Comparison of ENCODE assay signal across 8 cellular contexts in genomic region chr14:92323031-92323915, GRCh38. TPM values are rescaled to one million over a fixed set of nuclear protein-coding genes. Genes with fewer than 3 reads are reported as not detected.
DNase-seq lines count a peak whose midpoint lies in the region; ATAC-seq lines count a peak whose summit lies in the region.

TSS of gene SLC24A4 (plus strand) at chr14:92323165. CDS start at chr14:92323831, 666 bp downstream.

- peak within 1 kb of the TSS; percentile 61 for H3K4me3 Mint-ChIP-seq in activated CD8-positive, alpha-beta T cell treated with anti-CD3 and anti-CD28 coated beads, Interleukin-2, amount 10 ng/mL, durations not matched to agents 7 days and 5 days

- H3K9me3 Mint-ChIP-seq in activated CD8-positive, alpha-beta T cell treated with anti-CD3 and anti-CD28 coated beads, Interleukin-2, amount 10 ng/mL, durations not matched to agents 7 days and 5 days (ENCODE audit: insufficient read depth) = no peaks in the 10 kb centered on the region

- POLR2A ChIA-PET in activated CD8-positive, alpha-beta T cell treated with anti-CD3 and anti-CD28 coated beads, Interleukin-2, amount 10 ng/mL, durations not matched to agents 7 days and 5 days (lab: Charles Lee) = no interaction called here

- ATAC-seq in activated CD8-positive, alpha-beta T cell treated with anti-CD3 and anti-CD28 coated beads, Interleukin-2, amount 10 ng/mL, durations not matched to agents 7 days and 5 days = peak; percentile 56
- ATAC-seq in stimulated activated naive CD8-positive, alpha-beta T cell treated with anti-CD3 and anti-CD28 coated beads, Interleukin-15, Interleukin-2, amounts not matched to agents 100 U/mL and 50 U/mL, for 24 hours = peak; percentile 20
- ATAC-seq in GM18858 (IDR thresholded peaks at IDR 0.05; ENCODE audit: unreplicated experiment) = no peak

- H3K4me1 Mint-ChIP-seq in activated CD8-positive, alpha-beta T cell treated with anti-CD3 and anti-CD28 coated beads, Interleukin-2, amount 10 ng/mL, durations not matched to agents 7 days and 5 days (ENCODE audit: low read depth) = peaks cover 12% of the 10 kb centered on the region

- H3K27me3 ChIP-seq in iPS-20b (ENCODE audit: insufficient read depth, low read length) = peaks cover 89% of the 10 kb centered on the region

- H3K27ac ChIP-seq in iPS-20b (ENCODE audit: low read length) = no peak within 1 kb of the TSS

- no peaks in the 10 kb centered on the region for H3K36me3 Mint-ChIP-seq in activated CD8-positive, alpha-beta T cell treated with anti-CD3 and anti-CD28 coated beads, Interleukin-2, amount 10 ng/mL, durations not matched to agents 7 days and 5 days (ENCODE audit: low read depth)

- CTCF ChIA-PET in activated CD8-positive, alpha-beta T cell treated with anti-CD3 and anti-CD28 coated beads, Interleukin-2, amount 10 ng/mL, durations not matched to agents 7 days and 5 days (lab: Charles Lee) = interaction anchor here (0.5 to 0.7 kb wide), 2 partner anchors 216 to 230 kb away, joined by 3 read pairs; no protein-coding TSS in a partner anchor

- peaks cover 66% of the 10 kb centered on the region for H3K27me3 Mint-ChIP-seq in activated CD8-positive, alpha-beta T cell treated with anti-CD3 and anti-CD28 coated beads, Interleukin-2, amount 10 ng/mL, durations not matched to agents 7 days and 5 days (ENCODE audit: low read depth)

- H3K9me3 ChIP-seq in iPS-20b (ENCODE audit: insufficient read depth, low read depth, low read length) = no peaks in the 10 kb centered on the region

- no peaks in the 10 kb centered on the region for H3K36me3 ChIP-seq in iPS-20b (ENCODE audit: insufficient read depth, low read depth, low read length)

- H3K4me3 ChIP-seq in iPS-20b (ENCODE audit: low read length) = peak within 1 kb of the TSS; percentile 64

- H3K4me1 ChIP-seq in iPS-20b (ENCODE audit: insufficient read depth, low read length) = peaks cover 3% of the 10 kb centered on the region; the same call in 1 of the 2 replicates

- H3K27ac Mint-ChIP-seq in activated CD8-positive, alpha-beta T cell treated with anti-CD3 and anti-CD28 coated beads, Interleukin-2, amount 10 ng/mL, durations not matched to agents 7 days and 5 days = no peak within 1 kb of the TSS

- no peak within 1 kb of the TSS for H3K9ac ChIP-seq in iPS-20b (ENCODE audit: low read depth, low read length)

- peak; percentile 54 for DNase-seq in DMS53 (lab: John Stamatoyannopoulos, UW)
- DNase-seq in DMS53 treated with DMSO at 0.1 percent for 48 hours (lab: John Stamatoyannopoulos, UW; ENCODE audit: unreplicated experiment) = no peak
- no peak for DNase-seq in activated CD8-positive, alpha-beta T cell treated with anti-CD3 and anti-CD28 coated beads, Interleukin-2, amount 10 ng/mL, durations not matched to agents 7 days and 5 days
- DNase-seq in stimulated activated naive CD8-positive, alpha-beta T cell treated with anti-CD3 and anti-CD28 coated beads, Interleukin-15, Interleukin-2, amounts not matched to agents 100 U/mL and 50 U/mL, for 24 hours = peak; percentile 22
- no peak for DNase-seq in SKM-1 (lab: John Stamatoyannopoulos, UW; ENCODE audit: unreplicated experiment)
- no peak for DNase-seq in NCI-H2196 treated with DMSO at 0.1 percent for 48 hours (lab: John Stamatoyannopoulos, UW; ENCODE audit: unreplicated experiment)

RNA-seq across cellular contexts. Expression of gene SLC24A4, which starts in this region (rescaled TPM):
- under 1 TPM in 1 of 2 experiments, not detected in 1; 0.05 TPM for total RNA-seq in activated CD8-positive, alpha-beta T cell treated with anti-CD3 and anti-CD28 coated beads, Interleukin-2, amount 10 ng/mL, durations not matched to agents 7 days and 5 days

Comparison
In these comparisons a context has a peak if more than half of its experiments do, and no peak if none do; other contexts are left out.
1. DNase-seq: peak in DMS53 (single experiment) and stimulated activated naive CD8-positive, alpha-beta T cell treated with anti-CD3 and anti-CD28 coated beads, Interleukin-15, Interleukin-2, amounts not matched to agents 100 U/mL and 50 U/mL, for 24 hours (single experiment); none in DMS53 treated with DMSO at 0.1 percent for 48 hours (single experiment), activated CD8-positive, alpha-beta T cell treated with anti-CD3 and anti-CD28 coated beads, Interleukin-2, amount 10 ng/mL, durations not matched to agents 7 days and 5 days (single experiment), SKM-1 (single experiment) and NCI-H2196 treated with DMSO at 0.1 percent for 48 hours (single experiment).
2. Peak in ATAC-seq in activated CD8-positive, alpha-beta T cell treated with anti-CD3 and anti-CD28 coated beads, Interleukin-2, amount 10 ng/mL, durations not matched to agents 7 days and 5 days; RNA of the gene not detected or under 1 TPM.